ENCODE assay signal across 18 cellular contexts in genomic region chr6:116876107-116876506, GRCh38. TPM values are rescaled to one million over a fixed set of nuclear protein-coding genes. Genes with fewer than 3 reads are reported as not detected.
DNase-seq lines count a peak whose midpoint lies in the region; ATAC-seq and TF ChIP-seq lines count a peak whose summit lies in the region.
"Had no signal": no experiment of that assay in that cellular context is flagged by ENCODE, and none has a peak within 500 bp of the region (broad histone marks: within the 10 kb centered on the region; RNA-seq: fewer than 3 reads in every experiment).

No MANE protein-coding gene starts in this region.

- H3K4me1 ChIP-seq in CD4-positive, alpha-beta memory T cell (ENCODE audit: insufficient read depth, low read length) = no peaks in the 10 kb centered on the region
- H3K4me1 ChIP-seq in HUES6 (ENCODE audit: control insufficient read depth, insufficient read depth, low read length) (0 out of 2 replicates have a peak, but pooled peaks cover 2% of the 10 kb centered on the region), spleen (peaks cover 0 to 15% (median 11%) of the 10 kb centered on the region in 6 donors)

- DNase-seq in CD4-positive, alpha-beta memory T cell = no peak
- no peak for DNase-seq in endothelial cell (ENCODE audit: low spot score)
- DNase-seq in neural crest cell (ENCODE audit: low read depth, low spot score) = no peak
- DNase-seq in cerebellar cortex (ENCODE audit: low spot score) = no peak
- DNase-seq in spleen = no peak
- no peak for DNase-seq in CD1c-positive myeloid dendritic cell (ENCODE audit: extremely low spot score)
- DNase-seq: activated T-cell treated with anti-CD3 and anti-CD28 coated beads for 4 hours; adrenal gland; AML-193; left colon; NCI-H2081 treated with DMSO at 0.1 percent for 48 hours; NCI-H524 treated with DMSO at 0.1 percent for 48 hours; stimulated activated CD4-positive, alpha-beta T cell treated with anti-CD3 and anti-CD28 coated beads, Interleukin-4, amount 100 ng/mL, for 4 hours had no signal

- no peak for TF ChIP-seq POLR2A in spleen (IDR thresholded peaks at IDR 0.05)

- no peak for TF ChIP-seq CTCF in endothelial cell (IDR thresholded peaks at IDR 0.05; ENCODE audit: unreplicated experiment)
- TF ChIP-seq CTCF in neural crest cell (conservative IDR thresholded peaks at IDR 0.05) = no peak
- TF ChIP-seq CTCF in spleen (IDR thresholded peaks at IDR 0.05 in 8 of 11, conservative IDR thresholded peaks at IDR 0.05 in 3 of 11) = no peak

- no peak overlapping the region for H3K27ac Mint-ChIP-seq in CD4-positive, alpha-beta memory T cell
- no peak overlapping the region for H3K27ac Mint-ChIP-seq in endothelial cell (ENCODE audit: unreplicated experiment)
- no peak overlapping the region for H3K27ac Mint-ChIP-seq in neural crest cell (ENCODE audit: unreplicated experiment)

- no peak for ATAC-seq in GM21390 (IDR thresholded peaks at IDR 0.05; ENCODE audit: unreplicated experiment)

- no peak overlapping the region for H3K9ac ChIP-seq in HUES6 (ENCODE audit: low read length)

- intact Hi-C loops in CD4-positive, alpha-beta memory T cell (cut with micrococcal nuclease) = no loop called here
- intact Hi-C loops in spleen (cut with DNase I; ENCODE audit: low total_unique reads) = no loop called here

- H3K4me3 Mint-ChIP-seq in CD4-positive, alpha-beta memory T cell = peak overlapping the region in 5 of 8 donors; percentile 3 to 80 (median 51)
- H3K4me3 Mint-ChIP-seq in endothelial cell (ENCODE audit: unreplicated experiment) (peak overlapping the region; percentile 85), neural crest cell (peak overlapping the region; percentile 3)

- 26 to 30% (median 28%) methylated on average over 8 of the region's 8 CpGs for WGBS in spleen, 5 donors

- H3K27ac ChIP-seq in CD4-positive, alpha-beta memory T cell (ENCODE audit: low read depth, low read length) = no peak overlapping the region
- H3K27ac ChIP-seq in HUES6 (ENCODE audit: low read depth, low read length) (no peak overlapping the region), spleen (no peak overlapping the region)
- H3K27ac ChIP-seq: adrenal gland, right atrium auricular region had no signal

- no peaks in the 10 kb centered on the region for H3K36me3 Mint-ChIP-seq in CD4-positive, alpha-beta memory T cell
- H3K36me3 Mint-ChIP-seq in endothelial cell (ENCODE audit: low read depth, unreplicated experiment) (peaks cover 4% of the 10 kb centered on the region), neural crest cell (ENCODE audit: low read depth) (peaks cover 3% of the 10 kb centered on the region)

- CTCF ChIA-PET in CD4-positive, alpha-beta memory T cell (lab: Charles Lee; ENCODE audit: partially characterized antibody) = no interaction called here

- peaks cover 23 to 31% of the 10 kb centered on the region in 2 donors for H3K27me3 Mint-ChIP-seq in CD4-positive, alpha-beta memory T cell
- H3K27me3 Mint-ChIP-seq in endothelial cell (ENCODE audit: unreplicated experiment) (peaks cover 14% of the 10 kb centered on the region), neural crest cell (ENCODE audit: low read depth) (peaks cover 82% of the 10 kb centered on the region)

- no peaks in the 10 kb centered on the region for H3K9me3 ChIP-seq in CD4-positive, alpha-beta memory T cell (ENCODE audit: control insufficient read depth in 1 of 2, low read length in 2 of 2)
- H3K9me3 ChIP-seq in HUES6 (ENCODE audit: control insufficient read depth, insufficient read depth, low read depth, low read length) = peaks cover 8% of the 10 kb centered on the region
- H3K9me3 ChIP-seq in spleen = peaks cover 0 to 11% (median 0%) of the 10 kb centered on the region in 8 donors
- H3K9me3 ChIP-seq: adrenal gland had no signal

- H3K4me1 Mint-ChIP-seq in CD4-positive, alpha-beta memory T cell = peaks cover 7 to 17% (median 9%) of the 10 kb centered on the region in 4 donors
- peaks cover 9% of the 10 kb centered on the region for H3K4me1 Mint-ChIP-seq in endothelial cell (ENCODE audit: unreplicated experiment)
- peaks cover 15% of the 10 kb centered on the region for H3K4me1 Mint-ChIP-seq in neural crest cell

- no peaks in the 10 kb centered on the region for H3K27me3 ChIP-seq in CD4-positive, alpha-beta memory T cell (ENCODE audit: insufficient read depth, low read length)
- H3K27me3 ChIP-seq in HUES6 (ENCODE audit: control insufficient read depth, insufficient read depth, low read length) (peaks cover 60% of the 10 kb centered on the region), spleen (replicated peaks in 1 of 7) (peaks cover 0 to 72% (median 30%) of the 10 kb centered on the region in 7 donors)

- no peaks in the 10 kb centered on the region for H3K36me3 ChIP-seq in CD4-positive, alpha-beta memory T cell (ENCODE audit: insufficient read depth, low read length)
- no peaks in the 10 kb centered on the region for H3K36me3 ChIP-seq in HUES6 (ENCODE audit: control insufficient read depth, insufficient read depth, low read length)
- no peaks in the 10 kb centered on the region for H3K36me3 ChIP-seq in spleen
- H3K36me3 ChIP-seq: adrenal gland, right atrium auricular region had no signal

- peaks cover 0 to 10% (median 4%) of the 10 kb centered on the region in 8 donors for H3K9me3 Mint-ChIP-seq in CD4-positive, alpha-beta memory T cell
- no peaks in the 10 kb centered on the region for H3K9me3 Mint-ChIP-seq in endothelial cell (ENCODE audit: unreplicated experiment)
- H3K9me3 Mint-ChIP-seq in neural crest cell = peaks cover 6% of the 10 kb centered on the region

- POLR2A ChIA-PET in CD4-positive, alpha-beta memory T cell (lab: Charles Lee; ENCODE audit: partially characterized antibody) = no interaction called here

- H3K4me3 ChIP-seq in CD4-positive, alpha-beta memory T cell (ENCODE audit: low read length in 2 of 2) = no peak overlapping the region
- H3K4me3 ChIP-seq in HUES6 (ENCODE audit: low read depth, low read length) = peak overlapping the region; percentile 89
- H3K4me3 ChIP-seq in spleen = peak overlapping the region in 1 of 8 donors; percentile 22

RNA-seq across cellular contexts. Expression of gene RFX6, which starts 0.9 kb away (rescaled TPM):
- total RNA-seq in CD4-positive, alpha-beta memory T cell = not detected
- not detected for polyA plus RNA-seq in CD4-positive, alpha-beta memory T cell
- total RNA-seq in endothelial cell (ENCODE audit: unreplicated experiment) (not detected), neural crest cell (not detected in 2 replicates), spleen (not detected)
- polyA plus RNA-seq in spleen = not detected
- total RNA-seq: epithelial cell of proximal tubule, myocyte, right atrium auricular region had no signal

RNA-seq across cellular contexts. Expression of gene GPRC6A, which starts 47.2 kb away (rescaled TPM):
- not detected for total RNA-seq in CD4-positive, alpha-beta memory T cell
- not detected for polyA plus RNA-seq in CD4-positive, alpha-beta memory T cell
- not detected for total RNA-seq in endothelial cell (ENCODE audit: unreplicated experiment)
- not detected in 2 replicates for total RNA-seq in neural crest cell
- total RNA-seq in spleen = not detected
- polyA plus RNA-seq in spleen = not detected
- total RNA-seq: epithelial cell of proximal tubule, left colon, myocyte, right atrium auricular region had no signal

Comparison
In these comparisons a context has a peak if more than half of its experiments do, and no peak if none do; other contexts are left out.
1. H3K4me3 Mint-ChIP-seq: peak in every context shown above with its lines; median percentile 85 in endothelial cell; 51 in CD4-positive, alpha-beta memory T cell; 3 in neural crest cell.